In genomic region chr2:56118474-56118873, GRCh38 we compare ENCODE assay signal across 22 cellular contexts.
DNase-seq lines count a peak whose midpoint lies in the region; TF ChIP-seq lines count a peak whose summit lies in the region.
"Had no signal": no experiment of that assay in that cellular context is flagged by ENCODE, and none has a peak within 500 bp of the region (broad histone marks: within the 10 kb centered on the region; RNA-seq: fewer than 3 reads in every experiment).

No MANE protein-coding gene starts in this region.

- DNase-seq in NCI-H2081 (lab: John Stamatoyannopoulos, UW) (peak; percentile 2 to 19), NCI-H2081 treated with DMSO at 0.1 percent for 48 hours (lab: John Stamatoyannopoulos, UW) (no peak), NCI-H526 treated with DMSO at 0.1 percent for 48 hours (lab: John Stamatoyannopoulos, UW) (peak; percentile 84), esophagus muscularis mucosa (ENCODE audit: extremely low spot score) (peak; percentile 68), osteoblast (ENCODE audit: insufficient read length, low spot score, missing footprints) (peak; percentile 45), coronary artery (ENCODE audit: low spot score) (no peak), G401 (ENCODE audit: low spot score) (no peak)
- DNase-seq in activated CD4-positive, alpha-beta memory T cell treated with anti-CD3 and anti-CD28 coated beads for 36 hours: no peak
- DNase-seq: activated CD4-positive, alpha-beta T cell treated with anti-CD3 and anti-CD28 coated beads, Interleukin-2, amount 50 U/mL, for 1 hour; activated CD8-positive, alpha-beta memory T cell treated with anti-CD3 and anti-CD28 coated beads, Interleukin-2, amount 50 U/mL, for 48 hours; activated effector memory CD4-positive, alpha-beta T cell treated with Interleukin-2 at 50 U/mL for 16 hours; brain microvascular endothelial cell; effector memory CD8-positive, alpha-beta T cell; heart left ventricle; MM.1S; NCI-H187; NCI-H446 treated with DMSO at 0.1 percent for 48 hours; pancreas; right lobe of liver; stimulated activated CD4-positive, alpha-beta T cell treated with anti-CD3 and anti-CD28 coated beads, Interleukin-15, amount 100 ng/mL, for 24 hours had no signal

- H3K4me3 Mint-ChIP-seq in activated CD4-positive, alpha-beta memory T cell treated with anti-CD3 and anti-CD28 coated beads for 36 hours: no peak overlapping the region
- H3K4me3 Mint-ChIP-seq: B cell; effector memory CD8-positive, alpha-beta T cell had no signal

- H3K4me2 ChIP-seq in osteoblast (ENCODE audit: insufficient read depth, low read length): no peak overlapping the region

- H3K36me3 ChIP-seq in esophagus muscularis mucosa: no peaks in the 10 kb centered on the region
- no peaks in the 10 kb centered on the region for H3K36me3 ChIP-seq in osteoblast (ENCODE audit: insufficient read depth, low read length)
- H3K36me3 ChIP-seq: brain microvascular endothelial cell, heart left ventricle, pancreas, right lobe of liver had no signal

- TF ChIP-seq CTCF in esophagus muscularis mucosa (IDR thresholded peaks at IDR 0.05) (no peak), osteoblast (IDR thresholded peaks at IDR 0.05; ENCODE audit: extremely low read depth, low read depth, low read length) (no peak), coronary artery (IDR thresholded peaks at IDR 0.05) (no peak)

- H3K27me3 Mint-ChIP-seq in activated CD4-positive, alpha-beta memory T cell treated with anti-CD3 and anti-CD28 coated beads for 36 hours: no peaks in the 10 kb centered on the region
- H3K27me3 Mint-ChIP-seq: B cell; effector memory CD8-positive, alpha-beta T cell had no signal

- H3K79me2 ChIP-seq in osteoblast (ENCODE audit: insufficient read depth, low read length): no peaks in the 10 kb centered on the region

- H3K27ac ChIP-seq in esophagus muscularis mucosa (replicated peaks in 1 of 4) (no peak overlapping the region), osteoblast (ENCODE audit: low read depth, low read length) (no peak overlapping the region), coronary artery (no peak overlapping the region)
- H3K27ac ChIP-seq: brain microvascular endothelial cell, heart left ventricle, pancreas, right lobe of liver had no signal

- TF ChIP-seq POLR2A in esophagus muscularis mucosa (IDR thresholded peaks at IDR 0.05; ENCODE audit: low read depth): no peak

- TF ChIP-seq EP300 in esophagus muscularis mucosa (IDR thresholded peaks at IDR 0.05): no peak

- no peaks in the 10 kb centered on the region for H3K9me3 ChIP-seq in esophagus muscularis mucosa
- no peaks in the 10 kb centered on the region for H3K9me3 ChIP-seq in osteoblast (ENCODE audit: low read depth, low read length)
- H3K9me3 ChIP-seq: heart left ventricle, pancreas, right lobe of liver had no signal

- WGBS in esophagus muscularis mucosa: 81% methylated on average over 4 of the region's 4 CpGs

- H4K20me1 ChIP-seq in osteoblast (ENCODE audit: insufficient read depth, low read length): no peaks in the 10 kb centered on the region

- no peak overlapping the region for H3K4me3 ChIP-seq in esophagus muscularis mucosa
- H3K4me3 ChIP-seq in osteoblast (ENCODE audit: insufficient read depth, low read length): no peak overlapping the region
- no peak overlapping the region for H3K4me3 ChIP-seq in coronary artery
- H3K4me3 ChIP-seq: heart left ventricle, pancreas, right lobe of liver had no signal

- H2AFZ ChIP-seq in osteoblast (ENCODE audit: low read length): no peak overlapping the region

- intact Hi-C loops in esophagus muscularis mucosa (cut with DNase I): no loop called here
- intact Hi-C loops in activated CD4-positive, alpha-beta memory T cell treated with anti-CD3 and anti-CD28 coated beads for 36 hours (cut with micrococcal nuclease): no loop called here

- in situ Hi-C loops in G401 (cut with HindIII; ENCODE audit: low sequenced_read_pairs): no loop called here

- POLR2A ChIA-PET in activated CD4-positive, alpha-beta memory T cell treated with anti-CD3 and anti-CD28 coated beads for 36 hours (lab: Charles Lee): no interaction called here

- H3K4me1 ChIP-seq in esophagus muscularis mucosa (no peaks in the 10 kb centered on the region), osteoblast (ENCODE audit: insufficient read depth, low read length) (no peaks in the 10 kb centered on the region)
- H3K4me1 ChIP-seq: heart left ventricle, pancreas, right lobe of liver had no signal

- H3K4me1 Mint-ChIP-seq in activated CD4-positive, alpha-beta memory T cell treated with anti-CD3 and anti-CD28 coated beads for 36 hours (ENCODE audit: low read depth): no peaks in the 10 kb centered on the region
- H3K4me1 Mint-ChIP-seq: B cell, IgD-negative memory B cell had no signal

- peaks cover 2% of the 10 kb centered on the region for H3K9me3 Mint-ChIP-seq in activated CD4-positive, alpha-beta memory T cell treated with anti-CD3 and anti-CD28 coated beads for 36 hours

- H3K27me3 ChIP-seq in esophagus muscularis mucosa (no peaks in the 10 kb centered on the region), osteoblast (ENCODE audit: insufficient read depth, low read length) (no peaks in the 10 kb centered on the region)
- H3K27me3 ChIP-seq: brain microvascular endothelial cell, pancreas, right lobe of liver had no signal

- H3K36me3 Mint-ChIP-seq in activated CD4-positive, alpha-beta memory T cell treated with anti-CD3 and anti-CD28 coated beads for 36 hours: no peaks in the 10 kb centered on the region
- H3K36me3 Mint-ChIP-seq: IgD-negative memory B cell had no signal

- H3K27ac Mint-ChIP-seq in activated CD4-positive, alpha-beta memory T cell treated with anti-CD3 and anti-CD28 coated beads for 36 hours: no peak overlapping the region
- H3K27ac Mint-ChIP-seq: B cell; effector memory CD8-positive, alpha-beta T cell; IgD-negative memory B cell had no signal

- CTCF ChIA-PET in activated CD4-positive, alpha-beta memory T cell treated with anti-CD3 and anti-CD28 coated beads for 36 hours (lab: Charles Lee): no interaction called here

Comparison
In these comparisons a context has a peak if more than half of its experiments do, and no peak if none do; other contexts are left out.
1. DNase-seq: peak in NCI-H2081 (2 of 2), NCI-H526 treated with DMSO at 0.1 percent for 48 hours (single experiment), esophagus muscularis mucosa (single experiment) and osteoblast (single experiment); none in NCI-H2081 treated with DMSO at 0.1 percent for 48 hours (single experiment), activated CD4-positive, alpha-beta memory T cell treated with anti-CD3 and anti-CD28 coated beads for 36 hours (single experiment), coronary artery (single experiment) and G401 (single experiment).